1 cellular context compared by ENCODE assay signal in genomic region chr1:115794976-115795375, GRCh38.
TF ChIP-seq lines count a peak whose summit lies in the region.

No MANE protein-coding gene starts in this region.

TF ChIP-seq in GM23338, 12 proteins besides CTCF, POLR2A, EP300 and RAD21 (continued from another document):
- TF ChIP-seq ZNF462 (CRISPR knock-in tag; IDR thresholded peaks at IDR 0.05) (no peak), ZNF114 (CRISPR knock-in tag; IDR thresholded peaks at IDR 0.05) (no peak)
